Comparison of ENCODE assay signal across 13 cellular contexts in the genomic region with DNA sequence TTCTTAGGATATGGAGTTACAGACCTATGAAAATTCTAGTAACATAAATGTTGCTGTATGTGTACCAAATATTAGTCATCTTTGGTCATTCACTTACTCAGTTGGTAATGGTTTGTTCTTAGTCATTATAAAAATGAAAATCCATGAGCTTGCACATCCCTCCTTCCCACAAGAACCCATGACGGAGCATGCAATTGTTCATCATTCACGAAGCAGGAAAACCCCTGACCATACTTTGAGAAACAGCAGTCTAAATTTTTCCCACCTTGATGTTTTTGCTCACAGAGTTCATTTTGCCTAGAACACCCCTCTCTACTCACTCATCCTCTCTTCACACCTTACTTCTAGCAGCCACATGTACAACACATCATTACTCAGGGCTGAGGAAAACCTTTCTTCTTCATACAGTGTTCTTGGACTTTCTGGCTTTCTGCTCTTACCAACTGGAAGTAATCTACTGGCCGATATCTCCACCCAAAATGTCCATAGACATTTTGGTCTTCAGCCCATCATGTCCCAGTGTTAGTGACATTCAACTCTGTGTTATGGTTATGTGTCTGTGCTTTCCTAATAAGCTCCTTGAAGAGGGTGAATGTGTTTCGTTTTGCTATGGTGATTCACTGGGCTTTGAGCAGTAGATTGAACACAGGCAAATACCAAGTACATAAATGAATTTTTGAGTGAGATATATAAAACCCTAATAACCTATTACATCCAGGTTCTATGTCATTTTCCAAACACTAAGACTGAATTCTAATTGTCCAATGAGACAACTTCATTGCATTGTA.
DNase-seq lines count a peak whose midpoint lies in the region; ATAC-seq and TF ChIP-seq lines count a peak whose summit lies in the region.
"Had no signal": no experiment of that assay in that cellular context is flagged by ENCODE, and none has a peak within 500 bp of the region (broad histone marks: within the 10 kb centered on the region; RNA-seq: fewer than 3 reads in every experiment).

No MANE protein-coding gene starts in this region.

- no peaks in the 10 kb centered on the region for H3K27me3 ChIP-seq in GM06990 (replicated peaks; ENCODE audit: control insufficient read depth, insufficient read depth, low read length)
- no peaks in the 10 kb centered on the region for H3K27me3 ChIP-seq in fibroblast of lung (ENCODE audit: control insufficient read depth, insufficient read depth, low read length)
- no peaks in the 10 kb centered on the region for H3K27me3 ChIP-seq in MM.1S (replicated peaks; ENCODE audit: insufficient read depth, low read length)

- H3K9me3 ChIP-seq in fibroblast of lung (ENCODE audit: control insufficient read depth, insufficient read depth, low read depth, low read length) (no peaks in the 10 kb centered on the region), MM.1S (replicated peaks; ENCODE audit: insufficient read depth, low read length) (no peaks in the 10 kb centered on the region)

- H3K4me1 ChIP-seq in fibroblast of lung (ENCODE audit: control insufficient read depth, extremely low read depth, insufficient read depth, low read length) (peaks cover 3% of the 10 kb centered on the region), MM.1S (ENCODE audit: low read length) (no peaks in the 10 kb centered on the region)

- H3K9ac ChIP-seq in fibroblast of lung (ENCODE audit: insufficient read depth, low read length) (no peak overlapping the region), MM.1S (ENCODE audit: low read length) (no peak overlapping the region)

- no peaks in the 10 kb centered on the region for H3F3A ChIP-seq in MM.1S (ENCODE audit: insufficient read depth, low read length)

- no peak overlapping the region for H3K27ac ChIP-seq in fibroblast of lung (ENCODE audit: insufficient read depth, low read length)
- no peak overlapping the region for H3K27ac ChIP-seq in MM.1S (ENCODE audit: low read length)

- peak; percentile 42 for ATAC-seq in GM19395 (IDR thresholded peaks at IDR 0.05; ENCODE audit: unreplicated experiment)
- peak; percentile 51 for ATAC-seq in HG03520 (IDR thresholded peaks at IDR 0.05; ENCODE audit: unreplicated experiment)
- no peak for ATAC-seq in GM19467 (IDR thresholded peaks at IDR 0.05; ENCODE audit: unreplicated experiment)
- ATAC-seq: esophagus mucosa had no signal

- no peaks in the 10 kb centered on the region for H3K9me2 ChIP-seq in MM.1S (replicated peaks; ENCODE audit: insufficient read depth, low read length)

- H3K4me2 ChIP-seq in fibroblast of lung (ENCODE audit: extremely low read depth, insufficient read depth, low read length) (peak overlapping the region; percentile 55), MM.1S (ENCODE audit: low read depth, low read length) (no peak overlapping the region)

- H4K20me1 ChIP-seq in fibroblast of lung (ENCODE audit: control insufficient read depth, extremely low read depth, insufficient read depth, low read length) (no peaks in the 10 kb centered on the region), MM.1S (ENCODE audit: insufficient read depth, low read length) (no peaks in the 10 kb centered on the region)

- no peaks in the 10 kb centered on the region for H3K79me2 ChIP-seq in fibroblast of lung (ENCODE audit: control insufficient read depth, insufficient read depth, low read length)
- H3K79me2 ChIP-seq in MM.1S (ENCODE audit: low read length), result no peaks in the 10 kb centered on the region

- no peak overlapping the region for H3K4me3 ChIP-seq in GM06990 (replicated peaks; ENCODE audit: low read depth, low read length)
- no peak overlapping the region for H3K4me3 ChIP-seq in fibroblast of lung (replicated peaks in 1 of 4; ENCODE audit: control extremely low read depth in 1 of 4, insufficient read depth in 1 of 4, low read depth in 3 of 4, low read length in 4 of 4)
- H3K4me3 ChIP-seq in MM.1S (ENCODE audit: low read length), result no peak overlapping the region

- DNase-seq in GM06990 (ENCODE audit: extremely low read depth, insufficient read length) (peak; percentile 6), fibroblast of lung (ENCODE audit: low read depth in 2 of 2) (peak; percentile 57 to 78), mesenteric fat pad (ENCODE audit: low spot score) (no peak), MM.1S (no peak)
- DNase-seq in effector CD4-positive, alpha-beta T cell, result no peak
- DNase-seq: COR-L47, MV-4-11, NCI-H526, SW 1271 had no signal

- peak overlapping the region; percentile 36 for H2AFZ ChIP-seq in fibroblast of lung (ENCODE audit: low read length)
- H2AFZ ChIP-seq in MM.1S (ENCODE audit: low read length), result no peak overlapping the region

- H3K36me3 ChIP-seq in GM06990 (ENCODE audit: control insufficient read depth, insufficient read depth, low read length) (no peaks in the 10 kb centered on the region), fibroblast of lung (ENCODE audit: control insufficient read depth, insufficient read depth, low read length) (no peaks in the 10 kb centered on the region), MM.1S (replicated peaks; ENCODE audit: insufficient read depth, low read length) (no peaks in the 10 kb centered on the region)

- no peak for TF ChIP-seq CTCF in GM06990 (IDR thresholded peaks at IDR 0.05; ENCODE audit: insufficient read depth, low read length, poor library complexity, severe bottlenecking)
- TF ChIP-seq CTCF in fibroblast of lung (conservative IDR thresholded peaks at IDR 0.05 in 1 of 2, IDR thresholded peaks at IDR 0.05 in 1 of 2; ENCODE audit: low read depth in 1 of 2, low read length in 2 of 2), result no peak
- no peak for TF ChIP-seq CTCF in MM.1S (IDR thresholded peaks at IDR 0.05; ENCODE audit: low read length)

Comparison
In these comparisons a context has a peak if more than half of its experiments do, and no peak if none do; other contexts are left out.
1. DNase-seq: peak in GM06990 (single experiment) and fibroblast of lung (2 of 2); none in effector CD4-positive, alpha-beta T cell (single experiment), mesenteric fat pad (single experiment) and MM.1S (single experiment).